ENCODE assay signal across 1 cellular context in the genomic region with DNA sequence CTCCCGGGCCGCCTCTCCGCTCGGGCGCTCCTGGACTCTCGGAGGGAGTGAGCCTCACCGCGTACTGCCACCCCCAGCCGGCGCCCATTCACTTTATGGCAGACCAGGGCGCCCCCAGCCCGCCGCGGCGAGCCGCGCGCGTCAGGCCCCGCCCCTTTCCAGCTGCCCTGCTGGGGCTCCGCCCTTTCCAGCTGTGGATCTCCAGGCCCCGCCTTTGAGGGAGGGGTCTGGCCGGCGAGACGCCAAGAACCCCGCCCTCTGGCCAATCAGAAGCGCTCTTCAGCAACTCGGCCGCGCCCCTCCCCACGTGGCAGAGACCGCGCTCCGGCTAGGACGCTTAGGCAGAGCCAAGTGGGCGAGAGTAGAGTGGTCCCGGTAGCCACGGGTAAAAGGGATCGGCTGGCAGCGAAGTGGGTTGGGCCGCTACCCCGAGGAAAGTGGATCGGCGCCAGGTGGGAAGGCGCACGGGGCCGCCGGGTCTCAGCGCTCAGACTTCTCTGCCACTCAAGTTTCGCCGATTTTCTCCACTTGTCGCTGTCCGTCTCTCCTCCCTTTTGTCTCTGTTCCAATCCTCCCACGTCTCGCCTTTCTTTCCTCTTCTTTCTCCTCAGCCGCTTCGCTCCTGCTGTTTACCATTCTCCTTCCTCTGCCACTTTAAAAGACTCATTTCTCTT.
TF ChIP-seq lines count a peak whose summit lies in the region.

A gene (minus strand): TSS at position 69 of the 674 bp plus-strand sequence. CDS start 9,432 bp downstream, outside the sequence.

TF ChIP-seq in HepG2, 621 proteins besides CTCF, POLR2A, EP300 and RAD21 (continued from another document and continues in another):
- TF ChIP-seq, protein P1, sequence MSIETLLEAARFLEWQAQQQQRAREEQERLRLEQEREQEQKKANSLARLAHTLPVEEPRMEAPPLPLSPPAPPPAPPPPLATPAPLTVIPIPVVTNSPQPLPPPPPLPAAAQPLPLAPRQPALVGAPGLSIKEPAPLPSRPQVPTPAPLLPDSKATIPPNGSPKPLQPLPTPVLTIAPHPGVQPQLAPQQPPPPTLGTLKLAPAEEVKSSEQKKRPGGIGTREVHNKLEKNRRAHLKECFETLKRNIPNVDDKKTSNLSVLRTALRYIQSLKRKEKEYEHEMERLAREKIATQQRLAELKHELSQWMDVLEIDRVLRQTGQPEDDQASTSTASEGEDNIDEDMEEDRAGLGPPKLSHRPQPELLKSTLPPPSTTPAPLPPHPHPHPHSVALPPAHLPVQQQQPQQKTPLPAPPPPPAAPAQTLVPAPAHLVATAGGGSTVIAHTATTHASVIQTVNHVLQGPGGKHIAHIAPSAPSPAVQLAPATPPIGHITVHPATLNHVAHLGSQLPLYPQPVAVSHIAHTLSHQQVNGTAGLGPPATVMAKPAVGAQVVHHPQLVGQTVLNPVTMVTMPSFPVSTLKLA (IDR thresholded peaks at IDR 0.05), result peak; percentile 87
- TF ChIP-seq TGIF2 (CRISPR knock-in tag; IDR thresholded peaks at IDR 0.05) (0 out of 2 replicates have a peak, but pooled peaks have one; percentile 44), TP53 (CRISPR knock-in tag; conservative IDR thresholded peaks at IDR 0.05) (no peak), KMT2A (CRISPR knock-in tag; IDR thresholded peaks at IDR 0.05) (peak; percentile 27; the same call in 1 of the 2 replicates), U2AF1 (optimal IDR thresholded peaks at IDR 0.05; ENCODE audit: low read depth, low read length) (peak; percentile 43), MXD4 (CRISPR knock-in tag; IDR thresholded peaks at IDR 0.05) (peak; percentile 97), GATAD1 (CRISPR knock-in tag; IDR thresholded peaks at IDR 0.05) (0 out of 2 replicates have a peak, but pooled peaks have one; percentile 20), SETDB1 (CRISPR knock-in tag; IDR thresholded peaks at IDR 0.05; ENCODE audit: borderline replicate concordance) (no peak), HNF4A (CRISPR knock-in tag; IDR thresholded peaks at IDR 0.05) (no peak), MIER2 (CRISPR knock-in tag; IDR thresholded peaks at IDR 0.05) (0 out of 2 replicates have a peak, but pooled peaks have one; percentile 17), ZNF274 (CRISPR knock-in tag; IDR thresholded peaks at IDR 0.05) (0 out of 2 replicates have a peak, but pooled peaks have one; percentile 50), HDAC1 (CRISPR knock-in tag; IDR thresholded peaks at IDR 0.05) (peak; percentile 93), ZNF569 (CRISPR knock-in tag; IDR thresholded peaks at IDR 0.05; ENCODE audit: borderline replicate concordance) (no peak), ZNF644 (CRISPR knock-in tag; IDR thresholded peaks at IDR 0.05; ENCODE audit: low read depth) (no peak), ZNF782 (CRISPR knock-in tag; IDR thresholded peaks at IDR 0.05; ENCODE audit: borderline replicate concordance) (0 out of 2 replicates have a peak, but pooled peaks have one; percentile 16), ZSCAN22 (CRISPR knock-in tag; IDR thresholded peaks at IDR 0.05) (no peak), ARHGAP35 (CRISPR knock-in tag; IDR thresholded peaks at IDR 0.05; ENCODE audit: borderline replicate concordance) (peak; percentile 26; the same call in 1 of the 2 replicates), ZNF781 (CRISPR knock-in tag; IDR thresholded peaks at IDR 0.05; ENCODE audit: borderline replicate concordance, not compliant biosample characterization) (no peak), PCBP2 (optimal IDR thresholded peaks at IDR 0.05; ENCODE audit: low read depth, low read length, poor library complexity, severe bottlenecking) (no peak)
- TF ChIP-seq, protein P2, sequence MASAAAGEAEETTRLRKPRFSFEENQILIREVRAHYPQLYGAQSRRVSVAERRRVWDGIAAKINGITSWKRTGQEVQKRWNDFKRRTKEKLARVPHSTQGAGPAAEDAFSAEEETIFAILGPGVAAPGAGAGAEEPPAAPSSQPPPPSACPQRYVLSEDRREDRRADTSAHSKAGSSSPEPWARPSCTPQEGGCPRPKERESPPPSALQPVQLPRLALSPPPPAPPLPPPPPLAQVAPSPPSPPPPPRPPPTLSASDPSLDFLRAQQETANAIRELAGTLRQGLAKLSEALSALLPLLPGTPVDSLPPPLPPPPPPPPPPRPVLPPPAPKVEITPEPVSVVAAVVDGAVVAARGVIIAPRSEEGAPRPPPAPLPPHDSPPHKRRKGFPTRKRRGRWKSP (CRISPR knock-in tag; IDR thresholded peaks at IDR 0.05), result no peak
- TF ChIP-seq, protein P3, sequence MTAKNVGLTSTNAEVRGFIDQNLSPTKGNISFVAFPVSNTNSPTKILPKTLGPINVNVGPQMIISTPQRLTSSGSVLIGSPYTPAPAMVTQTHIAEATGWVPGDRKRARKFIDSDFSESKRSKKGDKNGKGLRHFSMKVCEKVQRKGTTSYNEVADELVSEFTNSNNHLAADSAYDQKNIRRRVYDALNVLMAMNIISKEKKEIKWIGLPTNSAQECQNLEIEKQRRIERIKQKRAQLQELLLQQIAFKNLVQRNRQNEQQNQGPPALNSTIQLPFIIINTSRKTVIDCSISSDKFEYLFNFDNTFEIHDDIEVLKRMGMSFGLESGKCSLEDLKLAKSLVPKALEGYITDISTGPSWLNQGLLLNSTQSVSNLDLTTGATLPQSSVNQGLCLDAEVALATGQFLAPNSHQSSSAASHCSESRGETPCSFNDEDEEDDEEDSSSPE (CRISPR knock-in tag; IDR thresholded peaks at IDR 0.05), result peak; percentile 39; the same call in 1 of the 2 replicates
- TF ChIP-seq, protein P4, sequence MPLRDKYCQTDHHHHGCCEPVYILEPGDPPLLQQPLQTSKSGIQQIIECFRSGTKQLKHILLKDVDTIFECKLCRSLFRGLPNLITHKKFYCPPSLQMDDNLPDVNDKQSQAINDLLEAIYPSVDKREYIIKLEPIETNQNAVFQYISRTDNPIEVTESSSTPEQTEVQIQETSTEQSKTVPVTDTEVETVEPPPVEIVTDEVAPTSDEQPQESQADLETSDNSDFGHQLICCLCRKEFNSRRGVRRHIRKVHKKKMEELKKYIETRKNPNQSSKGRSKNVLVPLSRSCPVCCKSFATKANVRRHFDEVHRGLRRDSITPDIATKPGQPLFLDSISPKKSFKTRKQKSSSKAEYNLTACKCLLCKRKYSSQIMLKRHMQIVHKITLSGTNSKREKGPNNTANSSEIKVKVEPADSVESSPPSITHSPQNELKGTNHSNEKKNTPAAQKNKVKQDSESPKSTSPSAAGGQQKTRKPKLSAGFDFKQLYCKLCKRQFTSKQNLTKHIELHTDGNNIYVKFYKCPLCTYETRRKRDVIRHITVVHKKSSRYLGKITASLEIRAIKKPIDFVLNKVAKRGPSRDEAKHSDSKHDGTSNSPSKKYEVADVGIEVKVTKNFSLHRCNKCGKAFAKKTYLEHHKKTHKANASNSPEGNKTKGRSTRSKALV (CRISPR knock-in tag; IDR thresholded peaks at IDR 0.05), result peak; percentile 65; the same call in 1 of the 2 replicates
- TF ChIP-seq, protein P5, sequence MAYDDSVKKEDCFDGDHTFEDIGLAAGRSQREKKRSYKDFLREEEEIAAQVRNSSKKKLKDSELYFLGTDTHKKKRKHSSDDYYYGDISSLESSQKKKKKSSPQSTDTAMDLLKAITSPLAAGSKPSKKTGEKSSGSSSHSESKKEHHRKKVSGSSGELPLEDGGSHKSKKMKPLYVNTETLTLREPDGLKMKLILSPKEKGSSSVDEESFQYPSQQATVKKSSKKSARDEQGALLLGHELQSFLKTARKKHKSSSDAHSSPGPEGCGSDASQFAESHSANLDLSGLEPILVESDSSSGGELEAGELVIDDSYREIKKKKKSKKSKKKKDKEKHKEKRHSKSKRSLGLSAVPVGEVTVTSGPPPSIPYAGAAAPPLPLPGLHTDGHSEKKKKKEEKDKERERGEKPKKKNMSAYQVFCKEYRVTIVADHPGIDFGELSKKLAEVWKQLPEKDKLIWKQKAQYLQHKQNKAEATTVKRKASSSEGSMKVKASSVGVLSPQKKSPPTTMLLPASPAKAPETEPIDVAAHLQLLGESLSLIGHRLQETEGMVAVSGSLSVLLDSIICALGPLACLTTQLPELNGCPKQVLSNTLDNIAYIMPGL (CRISPR knock-in tag; IDR thresholded peaks at IDR 0.05; ENCODE audit: borderline replicate concordance in 1 of 2, low read depth in 1 of 2), result peak; percentile 46 to 76; a peak in 3 of 4 replicates
- TF ChIP-seq, protein P6, sequence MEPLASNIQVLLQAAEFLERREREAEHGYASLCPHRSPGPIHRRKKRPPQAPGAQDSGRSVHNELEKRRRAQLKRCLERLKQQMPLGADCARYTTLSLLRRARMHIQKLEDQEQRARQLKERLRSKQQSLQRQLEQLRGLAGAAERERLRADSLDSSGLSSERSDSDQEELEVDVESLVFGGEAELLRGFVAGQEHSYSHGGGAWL (CRISPR knock-in tag; IDR thresholded peaks at IDR 0.05), result peak; percentile 49; the same call in 1 of the 2 replicates
- TF ChIP-seq, protein P7, sequence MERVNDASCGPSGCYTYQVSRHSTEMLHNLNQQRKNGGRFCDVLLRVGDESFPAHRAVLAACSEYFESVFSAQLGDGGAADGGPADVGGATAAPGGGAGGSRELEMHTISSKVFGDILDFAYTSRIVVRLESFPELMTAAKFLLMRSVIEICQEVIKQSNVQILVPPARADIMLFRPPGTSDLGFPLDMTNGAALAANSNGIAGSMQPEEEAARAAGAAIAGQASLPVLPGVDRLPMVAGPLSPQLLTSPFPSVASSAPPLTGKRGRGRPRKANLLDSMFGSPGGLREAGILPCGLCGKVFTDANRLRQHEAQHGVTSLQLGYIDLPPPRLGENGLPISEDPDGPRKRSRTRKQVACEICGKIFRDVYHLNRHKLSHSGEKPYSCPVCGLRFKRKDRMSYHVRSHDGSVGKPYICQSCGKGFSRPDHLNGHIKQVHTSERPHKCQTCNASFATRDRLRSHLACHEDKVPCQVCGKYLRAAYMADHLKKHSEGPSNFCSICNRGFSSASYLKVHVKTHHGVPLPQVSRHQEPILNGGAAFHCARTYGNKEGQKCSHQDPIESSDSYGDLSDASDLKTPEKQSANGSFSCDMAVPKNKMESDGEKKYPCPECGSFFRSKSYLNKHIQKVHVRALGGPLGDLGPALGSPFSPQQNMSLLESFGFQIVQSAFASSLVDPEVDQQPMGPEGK (CRISPR knock-in tag; IDR thresholded peaks at IDR 0.05), result peak; percentile 43
- TF ChIP-seq, protein P8, sequence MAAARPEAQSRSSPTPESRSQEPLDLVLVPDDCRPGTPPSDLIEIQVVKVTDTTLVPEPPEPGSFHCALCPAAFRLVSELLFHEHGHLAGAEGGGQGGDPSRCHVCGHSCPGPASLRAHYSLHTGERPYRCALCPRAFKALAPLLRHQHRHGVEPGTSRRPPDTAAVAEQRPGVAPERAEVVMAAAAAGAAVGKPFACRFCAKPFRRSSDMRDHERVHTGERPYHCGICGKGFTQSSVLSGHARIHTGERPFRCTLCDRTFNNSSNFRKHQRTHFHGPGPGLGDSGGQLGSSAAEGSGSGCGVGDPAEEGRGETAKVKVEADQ (CRISPR knock-in tag; IDR thresholded peaks at IDR 0.05; ENCODE audit: borderline replicate concordance), result 0 out of 2 replicates have a peak, but pooled peaks have one; percentile 54
- TF ChIP-seq, protein P9, sequence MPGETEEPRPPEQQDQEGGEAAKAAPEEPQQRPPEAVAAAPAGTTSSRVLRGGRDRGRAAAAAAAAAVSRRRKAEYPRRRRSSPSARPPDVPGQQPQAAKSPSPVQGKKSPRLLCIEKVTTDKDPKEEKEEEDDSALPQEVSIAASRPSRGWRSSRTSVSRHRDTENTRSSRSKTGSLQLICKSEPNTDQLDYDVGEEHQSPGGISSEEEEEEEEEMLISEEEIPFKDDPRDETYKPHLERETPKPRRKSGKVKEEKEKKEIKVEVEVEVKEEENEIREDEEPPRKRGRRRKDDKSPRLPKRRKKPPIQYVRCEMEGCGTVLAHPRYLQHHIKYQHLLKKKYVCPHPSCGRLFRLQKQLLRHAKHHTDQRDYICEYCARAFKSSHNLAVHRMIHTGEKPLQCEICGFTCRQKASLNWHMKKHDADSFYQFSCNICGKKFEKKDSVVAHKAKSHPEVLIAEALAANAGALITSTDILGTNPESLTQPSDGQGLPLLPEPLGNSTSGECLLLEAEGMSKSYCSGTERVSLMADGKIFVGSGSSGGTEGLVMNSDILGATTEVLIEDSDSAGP (CRISPR knock-in tag; IDR thresholded peaks at IDR 0.05; ENCODE audit: borderline replicate concordance), result peak; percentile 74; the same call in 1 of the 2 replicates
- TF ChIP-seq, protein P10, sequence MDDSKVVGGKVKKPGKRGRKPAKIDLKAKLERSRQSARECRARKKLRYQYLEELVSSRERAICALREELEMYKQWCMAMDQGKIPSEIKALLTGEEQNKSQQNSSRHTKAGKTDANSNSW (CRISPR knock-in tag; IDR thresholded peaks at IDR 0.05; ENCODE audit: borderline replicate concordance), result no peak
- TF ChIP-seq, protein P11, sequence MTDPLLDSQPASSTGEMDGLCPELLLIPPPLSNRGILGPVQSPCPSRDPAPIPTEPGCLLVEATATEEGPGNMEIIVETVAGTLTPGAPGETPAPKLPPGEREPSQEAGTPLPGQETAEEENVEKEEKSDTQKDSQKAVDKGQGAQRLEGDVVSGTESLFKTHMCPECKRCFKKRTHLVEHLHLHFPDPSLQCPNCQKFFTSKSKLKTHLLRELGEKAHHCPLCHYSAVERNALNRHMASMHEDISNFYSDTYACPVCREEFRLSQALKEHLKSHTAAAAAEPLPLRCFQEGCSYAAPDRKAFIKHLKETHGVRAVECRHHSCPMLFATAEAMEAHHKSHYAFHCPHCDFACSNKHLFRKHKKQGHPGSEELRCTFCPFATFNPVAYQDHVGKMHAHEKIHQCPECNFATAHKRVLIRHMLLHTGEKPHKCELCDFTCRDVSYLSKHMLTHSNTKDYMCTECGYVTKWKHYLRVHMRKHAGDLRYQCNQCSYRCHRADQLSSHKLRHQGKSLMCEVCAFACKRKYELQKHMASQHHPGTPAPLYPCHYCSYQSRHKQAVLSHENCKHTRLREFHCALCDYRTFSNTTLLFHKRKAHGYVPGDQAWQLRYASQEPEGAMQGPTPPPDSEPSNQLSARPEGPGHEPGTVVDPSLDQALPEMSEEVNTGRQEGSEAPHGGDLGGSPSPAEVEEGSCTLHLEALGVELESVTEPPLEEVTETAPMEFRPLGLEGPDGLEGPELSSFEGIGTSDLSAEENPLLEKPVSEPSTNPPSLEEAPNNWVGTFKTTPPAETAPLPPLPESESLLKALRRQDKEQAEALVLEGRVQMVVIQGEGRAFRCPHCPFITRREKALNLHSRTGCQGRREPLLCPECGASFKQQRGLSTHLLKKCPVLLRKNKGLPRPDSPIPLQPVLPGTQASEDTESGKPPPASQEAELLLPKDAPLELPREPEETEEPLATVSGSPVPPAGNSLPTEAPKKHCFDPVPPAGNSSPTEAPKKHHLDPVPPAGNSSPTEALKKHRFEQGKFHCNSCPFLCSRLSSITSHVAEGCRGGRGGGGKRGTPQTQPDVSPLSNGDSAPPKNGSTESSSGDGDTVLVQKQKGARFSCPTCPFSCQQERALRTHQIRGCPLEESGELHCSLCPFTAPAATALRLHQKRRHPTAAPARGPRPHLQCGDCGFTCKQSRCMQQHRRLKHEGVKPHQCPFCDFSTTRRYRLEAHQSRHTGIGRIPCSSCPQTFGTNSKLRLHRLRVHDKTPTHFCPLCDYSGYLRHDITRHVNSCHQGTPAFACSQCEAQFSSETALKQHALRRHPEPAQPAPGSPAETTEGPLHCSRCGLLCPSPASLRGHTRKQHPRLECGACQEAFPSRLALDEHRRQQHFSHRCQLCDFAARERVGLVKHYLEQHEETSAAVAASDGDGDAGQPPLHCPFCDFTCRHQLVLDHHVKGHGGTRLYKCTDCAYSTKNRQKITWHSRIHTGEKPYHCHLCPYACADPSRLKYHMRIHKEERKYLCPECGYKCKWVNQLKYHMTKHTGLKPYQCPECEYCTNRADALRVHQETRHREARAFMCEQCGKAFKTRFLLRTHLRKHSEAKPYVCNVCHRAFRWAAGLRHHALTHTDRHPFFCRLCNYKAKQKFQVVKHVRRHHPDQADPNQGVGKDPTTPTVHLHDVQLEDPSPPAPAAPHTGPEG (CRISPR knock-in tag; IDR thresholded peaks at IDR 0.05), result peak; percentile 73; the same call in 1 of the 2 replicates
- TF ChIP-seq, protein P12, sequence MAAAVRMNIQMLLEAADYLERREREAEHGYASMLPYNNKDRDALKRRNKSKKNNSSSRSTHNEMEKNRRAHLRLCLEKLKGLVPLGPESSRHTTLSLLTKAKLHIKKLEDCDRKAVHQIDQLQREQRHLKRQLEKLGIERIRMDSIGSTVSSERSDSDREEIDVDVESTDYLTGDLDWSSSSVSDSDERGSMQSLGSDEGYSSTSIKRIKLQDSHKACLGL (CRISPR knock-in tag; IDR thresholded peaks at IDR 0.05), result peak; percentile 93; the same call in 1 of the 2 replicates
